In genomic region chr12:116283881-116284280, GRCh38 we compare ENCODE assay signal across 5 cellular contexts. TPM values are rescaled to one million over a fixed set of nuclear protein-coding genes. Genes with fewer than 3 reads are reported as not detected.
A peak's percentile ranks its signal among the peaks of the same experiment; 100 is the strongest.
DNase-seq lines count a peak whose midpoint lies in the region; FAIRE-seq and TF ChIP-seq lines count a peak whose summit lies in the region.
"Not testable (repeated sequence)": the region's sequence is repeated elsewhere in the genome, so short reads cannot be mapped to it uniquely, and the experiment has no call there.

No MANE protein-coding gene starts in this region.

- not testable (repeated sequence) for FAIRE-seq in H1 (lab: Jason Lieb, UNC)

- H3K18ac ChIP-seq in H1 (ENCODE audit: extremely low read depth, low read length), result not testable (repeated sequence)

- H3K23me2 ChIP-seq in H1 (ENCODE audit: low read depth, low read length), result not testable (repeated sequence)

- CTCF ChIA-PET in H1 (lab: Charles Lee; ENCODE audit: partially characterized antibody), result interaction anchor here (0.8 to 1.4 kb wide), 5 partner anchors 8 to 286 kb away, joined by 3 to 5 read pairs (median 3); no protein-coding TSS in a partner anchor

- H3K27ac ChIP-seq in VCaP, result peak overlapping the region; percentile 2; the same call in 1 of the 2 replicates
- not testable (repeated sequence) for H3K27ac ChIP-seq in H1 (ENCODE audit: low read depth, low read length); osteoblast (ENCODE audit: low read depth, low read length)

- TF ChIP-seq RAD21 in H1 (IDR thresholded peaks at IDR 0.05 in 1 of 2, conservative IDR thresholded peaks at IDR 0.05 in 1 of 2; ENCODE audit: low read depth in 2 of 2, low read length in 2 of 2), result not testable (repeated sequence)

- not testable (repeated sequence) for H2AK5ac ChIP-seq in H1 (ENCODE audit: low read depth, low read length)

- not testable (repeated sequence) for H3K4ac ChIP-seq in H1 (replicated peaks; ENCODE audit: insufficient read length, low read depth, low read length)

- H2BK15ac ChIP-seq in H1 (ENCODE audit: low read length), result not testable (repeated sequence)

- peak overlapping the region in 1 of 2 donors; percentile 26 for H3K4me3 Mint-ChIP-seq in CD14-positive monocyte

- H3K4me3 ChIP-seq in NB4 (ENCODE audit: low read depth, low read length), result peak overlapping the region; percentile 50
- not testable (repeated sequence) for H3K4me3 ChIP-seq in H1 (ENCODE audit: extremely low read depth in 1 of 4, insufficient read depth in 2 of 4, low read depth in 3 of 4, low read length in 4 of 4); osteoblast (ENCODE audit: insufficient read depth, low read length)

- H3K79me2 ChIP-seq in H1 (ENCODE audit: control insufficient read depth in 1 of 2, insufficient read depth in 2 of 2, low read length in 2 of 2); osteoblast (ENCODE audit: insufficient read depth, low read length): not testable (repeated sequence)

- H4K20me1 ChIP-seq in H1 (replicated peaks in 1 of 2; ENCODE audit: control insufficient read depth in 1 of 2, insufficient read depth in 2 of 2, low read length in 2 of 2); osteoblast (ENCODE audit: insufficient read depth, low read length): not testable (repeated sequence)

- not testable (repeated sequence) for H3K56ac ChIP-seq in H1 (replicated peaks; ENCODE audit: insufficient read length, low read depth, low read length)

- H3K4me1 ChIP-seq in H1 (replicated peaks in 1 of 4; ENCODE audit: control insufficient read depth in 3 of 4, insufficient read depth in 4 of 4, low read length in 3 of 4), result peaks cover 0 to 13% (median 3%) of the 10 kb centered on the region in 4 experiments; a peak in 2 of 7 replicates
- H3K4me1 ChIP-seq in osteoblast (ENCODE audit: insufficient read depth, low read length), result peaks cover 16% of the 10 kb centered on the region

- not testable (repeated sequence) for H3K14ac ChIP-seq in H1 (ENCODE audit: insufficient read length)

- not testable (repeated sequence) for TF ChIP-seq CTCF in CD14-positive monocyte (IDR thresholded peaks at IDR 0.05); NB4 (IDR thresholded peaks at IDR 0.05; ENCODE audit: low read depth, low read length); VCaP (conservative IDR thresholded peaks at IDR 0.05); H1 (IDR thresholded peaks at IDR 0.05; ENCODE audit: control extremely low read depth in 1 of 3, insufficient read depth in 1 of 3, low read depth in 1 of 3, low read length in 3 of 3); osteoblast (IDR thresholded peaks at IDR 0.05; ENCODE audit: extremely low read depth, low read depth, low read length)

- TF ChIP-seq EP300 in H1 (IDR thresholded peaks at IDR 0.05; ENCODE audit: borderline replicate concordance in 1 of 2, low read depth in 2 of 2, low read length in 2 of 2), result not testable (repeated sequence)

- not testable (repeated sequence) for H3K36me3 Mint-ChIP-seq in CD14-positive monocyte

- peaks cover 73% of the 10 kb centered on the region for H3K4me1 Mint-ChIP-seq in CD14-positive monocyte

- not testable (repeated sequence) for H2BK12ac ChIP-seq in H1 (ENCODE audit: low read depth, low read length)

- not testable (repeated sequence) for H3K27me3 Mint-ChIP-seq in CD14-positive monocyte (ENCODE audit: low read depth in 3 of 3)

- H2BK120ac ChIP-seq in H1 (replicated peaks; ENCODE audit: low read depth, low read length), result not testable (repeated sequence)

- H4K91ac ChIP-seq in H1 (replicated peaks; ENCODE audit: insufficient read length, low read length), result not testable (repeated sequence)

- H3K27me3 ChIP-seq in H1 (replicated peaks in 1 of 4; ENCODE audit: control insufficient read depth in 3 of 4, extremely low read depth in 1 of 4, insufficient read depth in 3 of 4, low read length in 3 of 4); osteoblast (ENCODE audit: insufficient read depth, low read length): not testable (repeated sequence)

- not testable (repeated sequence) for TF ChIP-seq POLR2A in NB4 (IDR thresholded peaks at IDR 0.05; ENCODE audit: extremely low read depth, insufficient read length); H1 (IDR thresholded peaks at IDR 0.05; ENCODE audit: control extremely low read depth in 1 of 2, low read depth in 2 of 2, low read length in 2 of 2)

- intact Hi-C loops in CD14-positive monocyte (cut with micrococcal nuclease), result loop anchor here in 1 of 2 donors (5.0 kb wide), 1 partner anchor 48 kb away; no protein-coding TSS in a partner anchor

- H2BK20ac ChIP-seq in H1 (ENCODE audit: low read length), result not testable (repeated sequence)

- not testable (repeated sequence) for DNase-seq in CD14-positive monocyte (ENCODE audit: low spot score); NB4 (ENCODE audit: low read depth); H1 (ENCODE audit: low read depth in 1 of 2, low spot score in 2 of 2); osteoblast (ENCODE audit: insufficient read length, low spot score, missing footprints)

- H3K9me3 Mint-ChIP-seq in CD14-positive monocyte, result not testable (repeated sequence)

- POLR2A ChIA-PET in H1 (lab: Charles Lee; ENCODE audit: partially characterized antibody), result not testable (repeated sequence)

- H3K27ac Mint-ChIP-seq in CD14-positive monocyte, result peak overlapping the region; percentile 80 to 95 (median 91)

- not testable (repeated sequence) for H3K9ac ChIP-seq in H1 (replicated peaks in 1 of 4; ENCODE audit: extremely low read depth in 1 of 4, low read depth in 3 of 4, low read length in 3 of 4)

- not testable (repeated sequence) for H3K4me2 ChIP-seq in H1 (ENCODE audit: insufficient read depth in 1 of 2, low read depth in 2 of 2, low read length in 2 of 2)
- H3K4me2 ChIP-seq in osteoblast (ENCODE audit: insufficient read depth, low read length), result peak overlapping the region; percentile 22

- H3K36me3 ChIP-seq in H1 (ENCODE audit: control insufficient read depth in 2 of 4, insufficient read depth in 4 of 4, low read length in 3 of 4); osteoblast (ENCODE audit: insufficient read depth, low read length): not testable (repeated sequence)

- not testable (repeated sequence) for H2BK5ac ChIP-seq in H1 (ENCODE audit: low read depth, low read length)

- H3K79me1 ChIP-seq in H1 (ENCODE audit: low read depth, low read length), result not testable (repeated sequence)

- not testable (repeated sequence) for H3K23ac ChIP-seq in H1 (ENCODE audit: insufficient read length)

- not testable (repeated sequence) for H2AFZ ChIP-seq in H1 (ENCODE audit: low read length); osteoblast (ENCODE audit: low read length)

- H4K8ac ChIP-seq in H1 (ENCODE audit: extremely low read depth, insufficient read depth, low read length), result not testable (repeated sequence)

- H3K9me3 ChIP-seq in H1 (ENCODE audit: insufficient read depth in 2 of 2, low read depth in 1 of 2, low read length in 1 of 2); osteoblast (ENCODE audit: low read depth, low read length): not testable (repeated sequence)

- H4K5ac ChIP-seq in H1 (ENCODE audit: insufficient read length, low read depth, low read length), result not testable (repeated sequence)

- WGBS in H1 (ENCODE audit: extremely low coverage in 1 of 2, insufficient coverage in 1 of 2, insufficient read length in 1 of 2, insufficient replicate concordance in 2 of 2, low coverage in 1 of 2, low lambda C conversion rate in 2 of 2, missing lambda C conversion rate in 1 of 2), 2 experiments, result 91% methylated on average over 6 of the region's 8 CpGs; no CpG with 5 or more reads in 1 of the 2 experiments

TF ChIP-seq in H1, 55 proteins besides CTCF, POLR2A, EP300 and RAD21:
- TF ChIP-seq TBP (IDR thresholded peaks at IDR 0.05; ENCODE audit: low read depth, low read length), result peak; percentile 34; the same call in 1 of the 2 replicates

RNA-seq across cellular contexts. Expression of gene MED13L, which starts 6.4 kb away (rescaled TPM):
- polyA plus RNA-seq in CD14-positive monocyte (1 to 10 TPM; 4.4 to 7.5 TPM), H1 (2011; rRNA removed) (14.7 and 15.9 TPM in 2 replicates)
- total RNA-seq in H1 (2021; fragmentation: NEBNext Ultra II Directional; extraction: Animal tissue kit (Norgen Biotek cat#: 25700)), result 49.0 and 51.7 TPM in 2 replicates
- 16.0 TPM for polyA plus RNA-seq in H1 (2011; cell fraction: cytosol; rRNA removed)
- 42.0 TPM for polyA plus RNA-seq in H1 (2011; cell fraction: nucleus; rRNA removed)
- 12.7 to 18.3 TPM (median 15.3 TPM) in 4 replicates for polyA plus RNA-seq in H1 (2012, experiment 1 of 2)
- polyA plus RNA-seq in H1 (2012, experiment 2 of 2), result 1.4 TPM
- 13.5 TPM for polyA plus RNA-seq in H1 (2013, experiment 1 of 2)
- 12.2 TPM for polyA plus RNA-seq in H1 (2013, experiment 2 of 2)
- 108 and 121 TPM in 2 replicates for polyA minus RNA-seq in H1 (2011; rRNA and poly(A)+ RNA removed)
- polyA minus RNA-seq in H1 (2011; cell fraction: cytosol; rRNA and poly(A)+ RNA removed), result 37.8 TPM
- 231 TPM for polyA minus RNA-seq in H1 (2011; cell fraction: nucleus; rRNA and poly(A)+ RNA removed)
- total RNA-seq in osteoblast, result 359 and 476 TPM in 2 replicates
